17 cellular contexts compared by ENCODE assay signal in the genomic region with DNA sequence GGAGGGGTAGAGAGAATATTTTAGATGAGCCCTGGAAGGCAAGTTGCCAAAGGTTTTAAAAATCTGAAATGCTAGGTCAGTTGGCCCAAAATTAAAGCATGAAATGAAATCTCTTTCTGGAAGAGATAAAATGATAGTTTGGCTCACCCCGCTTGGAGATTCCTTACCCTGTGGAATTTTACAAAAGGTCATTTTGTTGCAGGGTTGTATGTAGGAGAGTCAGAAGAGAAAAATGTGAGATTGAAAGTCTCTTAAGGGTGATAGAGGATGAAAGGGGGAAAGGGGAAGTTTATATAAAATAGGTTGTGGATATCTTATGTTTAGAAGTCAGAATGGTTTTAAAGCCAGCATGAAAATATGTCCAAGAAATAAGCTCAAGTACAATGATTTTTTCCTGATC.
DNase-seq lines count a peak whose midpoint lies in the region; TF ChIP-seq lines count a peak whose summit lies in the region.
"Had no signal": no experiment of that assay in that cellular context is flagged by ENCODE, and none has a peak within 500 bp of the region (broad histone marks: within the 10 kb centered on the region; RNA-seq: fewer than 3 reads in every experiment).

No MANE protein-coding gene starts in this region.

- H3K36me3 ChIP-seq in mesodermal cell (ENCODE audit: control insufficient read depth, insufficient read depth, low read length) (peaks cover 3% of the 10 kb centered on the region), smooth muscle cell (ENCODE audit: low read depth) (no peaks in the 10 kb centered on the region), testis (ENCODE audit: low read depth, missing control alignments) (no peaks in the 10 kb centered on the region)

- no peak overlapping the region for H2AFZ ChIP-seq in smooth muscle cell (ENCODE audit: low read depth)

- intact Hi-C loops in testis (cut with DNase I; ENCODE audit: low total_unique reads): no loop called here

- no peaks in the 10 kb centered on the region for H3K79me2 ChIP-seq in smooth muscle cell (ENCODE audit: low read depth)

- DNase-seq in chondrocyte (ENCODE audit: low spot score) (no peak), smooth muscle cell (lab: John Stamatoyannopoulos, UW; ENCODE audit: unreplicated experiment) (no peak), GM20000 (ENCODE audit: low spot score) (no peak), T1000 (lab: John Stamatoyannopoulos, UW) (no peak), testis (no peak)
- DNase-seq: activated effector memory CD4-positive, alpha-beta T cell treated with anti-CD3 and anti-CD28 coated beads, Interleukin-2, amount 50 U/mL, for 16 hours; DMS 273 treated with DMSO at 0.1 percent for 48 hours; HCEC 1CT; hippocampal formation; left cardiac atrium; NCI-H1436 treated with DMSO at 0.1 percent for 48 hours; retina; stimulated activated CD4-positive, alpha-beta T cell treated with anti-CD3 and anti-CD28 coated beads, Interleukin-2, amount 100 ng/mL, for 24 hours; T-helper 2 cell had no signal

- H3K27ac ChIP-seq in mesodermal cell (ENCODE audit: low read depth, low read length, severe bottlenecking) (peak overlapping the region; percentile 33), smooth muscle cell (ENCODE audit: low read depth) (no peak overlapping the region), testis (peak overlapping the region in 1 of 2 donors; percentile 54)

- H3K27me3 Mint-ChIP-seq in IgD-negative memory B cell (no peaks in the 10 kb centered on the region), chondrocyte (ENCODE audit: low read depth) (no peaks in the 10 kb centered on the region)

- peak overlapping the region; percentile 14 for H3K4me2 ChIP-seq in smooth muscle cell

- H3F3A ChIP-seq in smooth muscle cell (ENCODE audit: low read depth): no peaks in the 10 kb centered on the region

- H3K4me1 Mint-ChIP-seq in IgD-negative memory B cell: peaks cover 1 to 8% (median 7%) of the 10 kb centered on the region in 3 donors
- peaks cover 24% of the 10 kb centered on the region for H3K4me1 Mint-ChIP-seq in chondrocyte (ENCODE audit: low read depth)

- no peaks in the 10 kb centered on the region for H3K9me3 Mint-ChIP-seq in IgD-negative memory B cell
- no peaks in the 10 kb centered on the region for H3K9me3 Mint-ChIP-seq in chondrocyte (ENCODE audit: low read depth)

- H3K36me3 Mint-ChIP-seq in IgD-negative memory B cell: peaks cover 5% of the 10 kb centered on the region
- H3K36me3 Mint-ChIP-seq in chondrocyte (ENCODE audit: low read depth): peaks cover 4% of the 10 kb centered on the region

- H3K27me3 ChIP-seq in smooth muscle cell (ENCODE audit: low read depth) (no peaks in the 10 kb centered on the region), testis (no peaks in the 10 kb centered on the region)

- 92 to 100% methylated on average over 1 of the region's 1 CpG for WGBS in mesodermal cell (ENCODE audit: insufficient coverage in 2 of 2), 2 experiments
- 58% methylated on average over 1 of the region's 1 CpG for WGBS in smooth muscle cell (ENCODE audit: low lambda C conversion rate)
- WGBS in testis, 2 donors: 30 to 43% methylated on average over 1 of the region's 1 CpG

- H3K9me3 ChIP-seq in mesodermal cell (ENCODE audit: control insufficient read depth, low read length): no peaks in the 10 kb centered on the region
- H3K9me3 ChIP-seq in smooth muscle cell (replicated peaks; ENCODE audit: low read depth): no peaks in the 10 kb centered on the region
- no peaks in the 10 kb centered on the region for H3K9me3 ChIP-seq in testis

- H3K4me3 Mint-ChIP-seq in IgD-negative memory B cell: peak overlapping the region in 1 of 4 donors; percentile 9
- H3K4me3 Mint-ChIP-seq in chondrocyte (ENCODE audit: unreplicated experiment): no peak overlapping the region
- H3K4me3 Mint-ChIP-seq: B cell had no signal

- no peaks in the 10 kb centered on the region for H4K20me1 ChIP-seq in smooth muscle cell (ENCODE audit: low read depth)

- no peak for TF ChIP-seq CTCF in chondrocyte (IDR thresholded peaks at IDR 0.05)
- TF ChIP-seq CTCF in smooth muscle cell (IDR thresholded peaks at IDR 0.05; ENCODE audit: borderline replicate concordance, insufficient read depth, poor library complexity, severe bottlenecking): no peak
- TF ChIP-seq CTCF in GM20000 (IDR thresholded peaks at IDR 0.05; ENCODE audit: extremely low read depth, missing control alignments): no peak
- no peak for TF ChIP-seq CTCF in testis (IDR thresholded peaks at IDR 0.05)

- no peak overlapping the region for H3K4me3 ChIP-seq in mesodermal cell (ENCODE audit: extremely low read depth, insufficient read depth, low read length, poor library complexity, severe bottlenecking)
- no peak overlapping the region for H3K4me3 ChIP-seq in smooth muscle cell
- H3K4me3 ChIP-seq in testis: no peak overlapping the region

- H3K4me1 ChIP-seq in mesodermal cell (ENCODE audit: control insufficient read depth, insufficient read depth, low read length, poor library complexity, severe bottlenecking) (peaks cover 13% of the 10 kb centered on the region), smooth muscle cell (ENCODE audit: low read depth) (peaks cover 4% of the 10 kb centered on the region), testis (peaks cover 9% of the 10 kb centered on the region)

- H3K9ac ChIP-seq in smooth muscle cell (ENCODE audit: low read depth): no peak overlapping the region

- TF ChIP-seq POLR2A in testis (IDR thresholded peaks at IDR 0.05): no peak

- peak overlapping the region; percentile 49 to 71 (median 67) for H3K27ac Mint-ChIP-seq in IgD-negative memory B cell
- H3K27ac Mint-ChIP-seq in chondrocyte (ENCODE audit: unreplicated experiment): peak overlapping the region; percentile 60
- H3K27ac Mint-ChIP-seq: B cell had no signal
